15 cellular contexts compared by ENCODE assay signal in the genomic region with DNA sequence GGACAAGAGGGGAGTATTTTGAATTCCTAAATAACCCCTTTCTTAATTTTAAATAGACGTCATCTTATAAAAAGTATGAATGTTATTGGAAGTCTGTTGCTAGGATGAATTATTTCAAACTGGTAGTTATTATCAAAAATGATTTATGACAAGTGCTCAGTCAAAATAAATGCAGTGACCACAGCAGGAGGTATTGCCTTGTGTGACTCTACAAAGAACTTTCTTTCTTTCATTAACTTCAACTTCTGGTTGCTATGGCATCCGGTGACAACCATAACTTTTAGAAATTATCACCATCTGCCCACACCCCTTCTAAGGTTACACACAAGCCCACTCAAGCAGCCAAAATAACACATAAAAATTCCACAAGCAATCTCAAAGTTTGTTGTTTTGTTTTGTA.
"Had no signal": no experiment of that assay in that cellular context is flagged by ENCODE, and none has a peak within 500 bp of the region (broad histone marks: within the 10 kb centered on the region; RNA-seq: fewer than 3 reads in every experiment).

No MANE protein-coding gene starts in this region.

- ATAC-seq: activated CD4-positive, CD25-positive, alpha-beta regulatory T cell treated with anti-CD3 and anti-CD28 coated beads, Interleukin-2, amount 50 U/mL, for 24 hours; activated T-cell treated with anti-CD3 and anti-CD28 coated beads, Interleukin-2, amount 50 U/mL, for 4 hours; body of pancreas; natural killer cell treated with Interleukin-12 subunit alpha and Interleukin-12 subunit beta and Interleukin-15 and Interleukin-18, amount 100 ng/mL, for 72 hours had no signal

- H3K27me3 Mint-ChIP-seq: activated CD4-positive, alpha-beta T cell treated with anti-CD3 and anti-CD28 coated beads, Interleukin-2, amount 10 ng/mL, durations not matched to agents 7 days and 5 days; natural killer cell treated with Interleukin-12 subunit alpha and Interleukin-12 subunit beta and Interleukin-15 and Interleukin-18, amount 100 ng/mL, for 72 hours; progenitor cell of endocrine pancreas had no signal

- H3K27ac Mint-ChIP-seq: activated CD4-positive, alpha-beta T cell treated with anti-CD3 and anti-CD28 coated beads, Interleukin-2, amount 10 ng/mL, durations not matched to agents 7 days and 5 days; activated naive CD4-positive, alpha-beta T cell treated with anti-CD3 and anti-CD28 coated beads for 36 hours; natural killer cell treated with Interleukin-12 subunit alpha and Interleukin-12 subunit beta and Interleukin-15 and Interleukin-18, amount 100 ng/mL, for 72 hours; progenitor cell of endocrine pancreas had no signal

- H3K4me1 Mint-ChIP-seq: activated CD4-positive, alpha-beta T cell treated with anti-CD3 and anti-CD28 coated beads, Interleukin-2, amount 10 ng/mL, durations not matched to agents 7 days and 5 days had no signal

- H3K9me3 Mint-ChIP-seq: activated CD4-positive, alpha-beta T cell treated with anti-CD3 and anti-CD28 coated beads, Interleukin-2, amount 10 ng/mL, durations not matched to agents 7 days and 5 days; activated T-cell treated with anti-CD3 and anti-CD28 coated beads, Interleukin-2, amount 50 U/mL, for 4 hours had no signal

- H3K36me3 Mint-ChIP-seq: natural killer cell treated with Interleukin-12 subunit alpha and Interleukin-12 subunit beta and Interleukin-15 and Interleukin-18, amount 100 ng/mL, for 72 hours had no signal

- DNase-seq: activated CD4-positive, alpha-beta T cell treated with anti-CD3 and anti-CD28 coated beads, Interleukin-2, amount 10 ng/mL, durations not matched to agents 7 days and 5 days; activated CD8-positive, alpha-beta memory T cell treated with anti-CD3 and anti-CD28 coated beads, Interleukin-2, amount 50 U/mL, for 4 hours; activated naive CD4-positive, alpha-beta T cell treated with anti-CD3 and anti-CD28 coated beads for 36 hours; activated T-cell treated with anti-CD3 and anti-CD28 coated beads, Interleukin-2, amount 50 U/mL, for 4 hours; body of pancreas; dermis blood vessel endothelial cell; effector memory CD4-positive, alpha-beta T cell; stimulated activated CD4-positive, alpha-beta T cell treated with anti-CD3 and anti-CD28 coated beads, Interleukin-12 subunit alpha, Interleukin-12 subunit beta, amount 100 ng/mL, for 4 hours; stimulated activated CD4-positive, alpha-beta T cell treated with anti-CD3 and anti-CD28 coated beads, Interleukin-1b, Interleukin-23, amount 100 ng/mL, for 48 hours; stimulated activated naive CD4-positive, alpha-beta T cell treated with Interleukin-2 at 50 U/mL for 16 hours; tibial artery; uterus had no signal

- H3K4me3 Mint-ChIP-seq: activated CD4-positive, alpha-beta T cell treated with anti-CD3 and anti-CD28 coated beads, Interleukin-2, amount 10 ng/mL, durations not matched to agents 7 days and 5 days; activated naive CD4-positive, alpha-beta T cell treated with anti-CD3 and anti-CD28 coated beads for 36 hours; activated T-cell treated with anti-CD3 and anti-CD28 coated beads, Interleukin-2, amount 50 U/mL, for 4 hours; natural killer cell treated with Interleukin-12 subunit alpha and Interleukin-12 subunit beta and Interleukin-15 and Interleukin-18, amount 100 ng/mL, for 72 hours had no signal
